22 cellular contexts compared by ENCODE assay signal in genomic region chrX:113828470-113828869, GRCh38.
"Had no signal": no experiment of that assay in that cellular context is flagged by ENCODE, and none has a peak within 500 bp of the region (broad histone marks: within the 10 kb centered on the region; RNA-seq: fewer than 3 reads in every experiment).

No MANE protein-coding gene starts in this region.

- DNase-seq: activated CD4-positive, alpha-beta memory T cell treated with anti-CD3 and anti-CD28 coated beads for 36 hours; activated CD4-positive, alpha-beta T cell treated with anti-CD3 and anti-CD28 coated beads, Interleukin-2, amount 10 ng/mL, durations not matched to agents 7 days and 5 days; activated CD4-positive, CD25-positive, alpha-beta regulatory T cell; activated CD8-positive, alpha-beta memory T cell treated with anti-CD3 and anti-CD28 coated beads for 24 hours; activated effector memory CD4-positive, alpha-beta T cell treated with anti-CD3 and anti-CD28 coated beads, Interleukin-2, amount 50 U/mL, for 16 hours; activated naive CD4-positive, alpha-beta T cell treated with Interleukin-2 at 50 U/mL for 16 hours; activated naive CD8-positive, alpha-beta T cell treated with anti-CD3 and anti-CD28 coated beads, Interleukin-2, amount 50 U/mL, for 24 hours; activated T-cell treated with anti-CD3 and anti-CD28 coated beads, Interleukin-2, amount 50 U/mL, for 4 hours; amniotic stem cell; NCI-H1092; NCI-H1417; NCI-H1930; NCI-H2171 treated with DMSO at 0.1 percent for 48 hours; NCI-H226; Peyer's patch; SHP77; T-helper 17 cell; T-helper 9 cell had no signal

- ATAC-seq: activated naive CD4-positive, alpha-beta T cell treated with anti-CD3 and anti-CD28 coated beads, Interleukin-2, amount 50 U/mL, for 72 hours; activated naive CD8-positive, alpha-beta T cell treated with anti-CD3 and anti-CD28 coated beads, Interleukin-2, amount 50 U/mL, for 24 hours; activated T-cell treated with anti-CD3 and anti-CD28 coated beads, Interleukin-2, amount 50 U/mL, for 4 hours; T-helper 17 cell had no signal

- H3K27me3 ChIP-seq: Peyer's patch, SJSA1 had no signal

- H3K4me3 ChIP-seq: Peyer's patch, SJSA1 had no signal

- H3K27ac ChIP-seq: KMS-11, Peyer's patch, RWPE1, SJSA1 had no signal

- H3K36me3 ChIP-seq: Peyer's patch, SJSA1 had no signal

- H3K4me1 ChIP-seq: Peyer's patch, SJSA1 had no signal

- H3K9me3 ChIP-seq: Peyer's patch, SJSA1 had no signal
